Comparison of ENCODE assay signal across 13 cellular contexts in the genomic region with DNA sequence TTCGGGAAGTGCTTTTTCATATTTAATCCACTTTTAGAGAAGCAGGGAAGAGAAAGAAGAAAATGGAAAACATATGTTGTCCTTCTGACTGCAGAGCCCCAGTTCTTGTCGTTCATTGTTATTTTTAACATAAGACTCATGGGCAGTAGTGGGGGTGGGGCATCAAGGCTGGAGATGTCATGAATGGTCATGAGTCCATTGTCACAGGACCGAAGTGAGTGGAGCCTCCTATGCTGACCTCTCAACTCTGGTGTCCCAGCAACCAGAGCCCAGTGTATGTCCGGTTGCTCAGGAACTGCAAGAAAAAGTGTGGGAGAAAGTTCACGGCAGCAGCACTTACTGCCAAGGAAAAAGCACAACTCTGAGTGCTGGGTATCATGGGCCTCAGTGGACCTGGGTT.
DNase-seq lines count a peak whose midpoint lies in the region; ATAC-seq and TF ChIP-seq lines count a peak whose summit lies in the region.
"Had no signal": no experiment of that assay in that cellular context is flagged by ENCODE, and none has a peak within 500 bp of the region (broad histone marks: within the 10 kb centered on the region; RNA-seq: fewer than 3 reads in every experiment).

No MANE protein-coding gene starts in this region.

- peaks cover 8% of the 10 kb centered on the region for H3F3A ChIP-seq in smooth muscle cell (ENCODE audit: low read depth)

- peak; percentile 64 for DNase-seq in GM03348 (ENCODE audit: low spot score)
- DNase-seq in dermis blood vessel endothelial cell: peak; percentile 21
- peak in 1 of 2 donors; percentile 56 for DNase-seq in left lung
- DNase-seq in smooth muscle cell (lab: John Stamatoyannopoulos, UW; ENCODE audit: unreplicated experiment): no peak
- DNase-seq in AML-193 (lab: John Stamatoyannopoulos, UW): no peak
- no peak for DNase-seq in activated CD4-positive, alpha-beta T cell treated with anti-CD3 and anti-CD28 coated beads for 4 hours
- DNase-seq: activated CD8-positive, alpha-beta T cell treated with anti-CD3 and anti-CD28 coated beads for 36 hours; CD4-positive, CD25-positive, alpha-beta regulatory T cell; naive thymus-derived CD4-positive, alpha-beta T cell; NCI-H1105; stimulated activated CD4-positive, alpha-beta T cell treated with anti-CD3 and anti-CD28 coated beads, Interleukin-2, amount 100 ng/mL, for 48 hours had no signal

- H3K27me3 ChIP-seq in left lung (no peaks in the 10 kb centered on the region), smooth muscle cell (ENCODE audit: low read depth) (no peaks in the 10 kb centered on the region)

- H3K4me2 ChIP-seq in smooth muscle cell: peak overlapping the region; percentile 23

- ATAC-seq in left lung: peak; percentile 42
- no peak for ATAC-seq in GM18519 (IDR thresholded peaks at IDR 0.05; ENCODE audit: low FRiP score, unreplicated experiment)
- no peak for ATAC-seq in GM21529 (IDR thresholded peaks at IDR 0.05; ENCODE audit: unreplicated experiment)
- ATAC-seq: activated CD8-positive, alpha-beta T cell treated with anti-CD3 and anti-CD28 coated beads for 36 hours; naive thymus-derived CD4-positive, alpha-beta T cell had no signal

- TF ChIP-seq CTCF in left lung (IDR thresholded peaks at IDR 0.05): no peak
- TF ChIP-seq CTCF in smooth muscle cell (IDR thresholded peaks at IDR 0.05; ENCODE audit: borderline replicate concordance, insufficient read depth, poor library complexity, severe bottlenecking): no peak

- 41% methylated on average over 5 of the region's 5 CpGs for WGBS in smooth muscle cell (ENCODE audit: low lambda C conversion rate)

- H3K27ac ChIP-seq in left lung: peak overlapping the region in 1 of 2 donors; percentile 41
- peak overlapping the region; percentile 3 for H3K27ac ChIP-seq in smooth muscle cell (ENCODE audit: low read depth)

- H3K9me3 ChIP-seq in left lung (no peaks in the 10 kb centered on the region), smooth muscle cell (replicated peaks; ENCODE audit: low read depth) (no peaks in the 10 kb centered on the region)

- no peaks in the 10 kb centered on the region for H3K79me2 ChIP-seq in smooth muscle cell (ENCODE audit: low read depth)

- no peak overlapping the region for H3K4me3 ChIP-seq in left lung
- no peak overlapping the region for H3K4me3 ChIP-seq in smooth muscle cell

- peak overlapping the region; percentile 23 for H2AFZ ChIP-seq in smooth muscle cell (ENCODE audit: low read depth)

- no peaks in the 10 kb centered on the region for H4K20me1 ChIP-seq in smooth muscle cell (ENCODE audit: low read depth)

- no peaks in the 10 kb centered on the region for H3K4me1 ChIP-seq in left lung
- H3K4me1 ChIP-seq in smooth muscle cell (ENCODE audit: low read depth): peaks cover 4% of the 10 kb centered on the region

- H3K36me3 ChIP-seq in left lung (no peaks in the 10 kb centered on the region), smooth muscle cell (ENCODE audit: low read depth) (no peaks in the 10 kb centered on the region)

- intact Hi-C loops in left lung (cut with DNase I): no loop called here

- H3K9ac ChIP-seq in smooth muscle cell (ENCODE audit: low read depth): no peak overlapping the region

Comparison
In these comparisons a context has a peak if more than half of its experiments do, and no peak if none do; other contexts are left out.
1. DNase-seq: peak in GM03348 (single experiment) and dermis blood vessel endothelial cell (single experiment); none in smooth muscle cell (single experiment), AML-193 (0 of 2) and activated CD4-positive, alpha-beta T cell treated with anti-CD3 and anti-CD28 coated beads for 4 hours (0 of 2).